Comparison of ENCODE assay signal across 15 cellular contexts in genomic region chr20:62755817-62756724, GRCh38. TPM values are rescaled to one million over a fixed set of nuclear protein-coding genes. Genes with fewer than 3 reads are reported as not detected.
DNase-seq lines count a peak whose midpoint lies in the region; ATAC-seq, FAIRE-seq and TF ChIP-seq lines count a peak whose summit lies in the region.
"Had no signal": no experiment of that assay in that cellular context is flagged by ENCODE, and none has a peak within 500 bp of the region (broad histone marks: within the 10 kb centered on the region; RNA-seq: fewer than 3 reads in every experiment).

No MANE protein-coding gene starts in this region.

- no peak for TF ChIP-seq POLR2A in K562 (conservative IDR thresholded peaks at IDR 0.05)

- H3K4me3 ChIP-seq in Karpas-422 (ENCODE audit: low read length) = no peak overlapping the region
- no peak overlapping the region for H3K4me3 ChIP-seq in K562
- H3K4me3 ChIP-seq: cardiac muscle cell had no signal

- CTCF ChIA-PET in K562 (lab: Yijun Ruan, JAX; ENCODE audit: low intra/inter-chr PET ratio) = no interaction called here

- H3K79me2 ChIP-seq in Karpas-422 (ENCODE audit: low read length) (no peaks in the 10 kb centered on the region), K562 (ENCODE audit: control insufficient read depth, insufficient read depth, low read length) (no peaks in the 10 kb centered on the region)

- no peak for FAIRE-seq in K562 (lab: Jason Lieb, UNC)

- H3K9me3 ChIP-seq in Karpas-422 (ENCODE audit: low read length) (no peaks in the 10 kb centered on the region), K562 (replicated peaks; ENCODE audit: control insufficient read depth, insufficient read depth, low read depth, low read length) (no peaks in the 10 kb centered on the region)

- no TSS peak for BruUV-seq in K562 (replicated peaks; lab: Mats Ljungman, UMichigan)

- no peak for TF ChIP-seq EP300 in K562 (IDR thresholded peaks at IDR 0.05; ENCODE audit: low read length)

- ATAC-seq in K562 (no peak), left colon (peak; percentile 48), HG02981 (IDR thresholded peaks at IDR 0.05; ENCODE audit: unreplicated experiment) (no peak), GM19023 (IDR thresholded peaks at IDR 0.05; ENCODE audit: unreplicated experiment) (no peak), GM21619 (IDR thresholded peaks at IDR 0.05; ENCODE audit: unreplicated experiment) (no peak)

- TF ChIP-seq RAD21 in K562 (CRISPR knock-in tag; conservative IDR thresholded peaks at IDR 0.05 in 1 of 2, IDR thresholded peaks at IDR 0.05 in 1 of 2) = no peak

- in situ Hi-C loops in K562 (cut with MboI) = no loop called here

- no peaks in the 10 kb centered on the region for H3K27me3 ChIP-seq in Karpas-422 (ENCODE audit: low read length)
- H3K27me3 ChIP-seq in K562 (ENCODE audit: control insufficient read depth in 2 of 2, insufficient read depth in 2 of 2, low read length in 2 of 2) = peaks cover 4 to 17% of the 10 kb centered on the region in 2 experiments; a peak in 4 of 5 replicates
- H3K27me3 ChIP-seq: cardiac muscle cell had no signal

- TF ChIP-seq CTCF in K562 (IDR thresholded peaks at IDR 0.05 in 2 of 3, conservative IDR thresholded peaks at IDR 0.05 in 1 of 3; ENCODE audit: insufficient read depth in 2 of 3, low read depth in 1 of 3, low read length in 3 of 3) = no peak

- no peak overlapping the region for H2AFZ ChIP-seq in Karpas-422 (ENCODE audit: low read length)
- no peak overlapping the region for H2AFZ ChIP-seq in K562 (ENCODE audit: low read depth, low read length)

- H3K27ac ChIP-seq in Karpas-422 (ENCODE audit: low read length) (no peak overlapping the region), K562 (ENCODE audit: extremely low read depth, low read depth, low read length) (no peak overlapping the region)
- H3K27ac ChIP-seq: cardiac muscle cell had no signal

- POLR2A ChIA-PET in K562 (lab: Yijun Ruan, JAX) = no interaction called here

- no peaks in the 10 kb centered on the region for H4K20me1 ChIP-seq in Karpas-422 (ENCODE audit: insufficient read depth, low read depth, low read length)
- peaks cover 10% of the 10 kb centered on the region for H4K20me1 ChIP-seq in K562 (replicated peaks; ENCODE audit: control insufficient read depth, insufficient read depth, low read length)

- peaks cover 8% of the 10 kb centered on the region for H3K4me1 ChIP-seq in Karpas-422 (ENCODE audit: low read length)
- H3K4me1 ChIP-seq in K562 (replicated peaks in 1 of 2; ENCODE audit: control insufficient read depth in 2 of 2, insufficient read depth in 2 of 2, low read length in 2 of 2) = peaks cover 6 to 49% of the 10 kb centered on the region in 2 experiments

- intact Hi-C loops in K562 (cut with micrococcal nuclease) = no loop called here
- intact Hi-C loops in left colon (cut with DNase I, micrococcal nuclease) = no loop called here

- H3K36me3 ChIP-seq in Karpas-422 (ENCODE audit: insufficient read depth, low read length) (no peaks in the 10 kb centered on the region), K562 (ENCODE audit: control insufficient read depth, insufficient read depth, low read length) (no peaks in the 10 kb centered on the region)
- H3K36me3 ChIP-seq: cardiac muscle cell had no signal

- H3K4me2 ChIP-seq in Karpas-422 (ENCODE audit: low read depth, low read length, poor library complexity, severe bottlenecking) = no peak overlapping the region
- no peak overlapping the region for H3K4me2 ChIP-seq in K562 (ENCODE audit: insufficient read depth, low read length)

- peak; percentile 45 for DNase-seq in AG20443 (ENCODE audit: low spot score)
- DNase-seq in Karpas-422 = peak; percentile 49
- no peak for DNase-seq in K562 (ENCODE audit: extremely low read depth in 1 of 4, low spot score in 3 of 4)
- no peak for DNase-seq in left colon
- no peak for DNase-seq in NCI-H1105 treated with DMSO at 0.1 percent for 48 hours (lab: John Stamatoyannopoulos, UW)
- DNase-seq: effector CD8-positive, alpha-beta T cell; hippocampal formation; NCI-H1048; SIG-M5; stimulated activated CD4-positive, alpha-beta T cell treated with anti-CD3 and anti-CD28 coated beads, Interleukin-4, amount 100 ng/mL, for 1 hour had no signal

- WGBS in K562 (ENCODE audit: insufficient coverage, low coverage, missing lambda C conversion rate) = 2% methylated on average over 10 of the region's 10 CpGs

- no peaks in the 10 kb centered on the region for H3K9me2 ChIP-seq in Karpas-422 (replicated peaks; ENCODE audit: insufficient read depth, low read length)

- H3K9ac ChIP-seq in Karpas-422 (ENCODE audit: low read length) (no peak overlapping the region), K562 (ENCODE audit: insufficient read depth in 1 of 2, low read depth in 2 of 2, low read length in 2 of 2) (no peak overlapping the region)

- peaks cover 3% of the 10 kb centered on the region for H3K9me1 ChIP-seq in K562 (ENCODE audit: control insufficient read depth, insufficient read depth, low read length)

TF ChIP-seq in K562, 482 proteins besides CTCF, POLR2A, EP300 and RAD21 (continues in another document):
- TF ChIP-seq NFIC (IDR thresholded peaks at IDR 0.05) (peak; percentile 59), BHLHE40 (IDR thresholded peaks at IDR 0.05; ENCODE audit: low read length) (0 out of 2 replicates have a peak, but pooled peaks have one; percentile 31), NR1H2 (CRISPR knock-in tag; IDR thresholded peaks at IDR 0.05) (no peak), ZNF561 (CRISPR knock-in tag; conservative IDR thresholded peaks at IDR 0.05) (no peak)

RNA-seq across cellular contexts. Expression of gene MRGBP, which starts 40.2 kb away (rescaled TPM):
- total RNA-seq in Karpas-422 (2014; rRNA removed; shearing (Covaris generic); ENCODE audit: low replicate concordance) = 17.9 and 31.9 TPM in 2 replicates
- 11.0 and 21.6 TPM in 2 replicates for total RNA-seq in K562 (2011; cell fraction: chromatin; rRNA removed; ENCODE audit: low replicate concordance)
- total RNA-seq in K562 (2011; cell fraction: nucleolus; rRNA removed) = 16.4 and 17.2 TPM in 2 replicates
- total RNA-seq in K562 (2011; cell fraction: nucleoplasm; rRNA removed) = 12.8 and 15.0 TPM in 2 replicates
- total RNA-seq in K562 (2014; rRNA removed) (31.3 and 37.0 TPM in 2 replicates), K562 (2014; rRNA removed; fragmentation: Illumina TruSeq; extraction: Trizol) (18.1 TPM in 2 replicates), K562 (2015; rRNA removed; fragmentation: Illumina TruSeq; extraction: Trizol) (25.2 and 25.7 TPM in 2 replicates), K562 (2021) (25.1 and 26.1 TPM in 2 replicates), left colon (10 to 100 TPM in 1 of 2 donors, 1 to 10 TPM in 1; 8.1 to 10.6 TPM)
- polyA plus RNA-seq in K562 (2011; rRNA removed) (18.7 and 20.7 TPM in 2 replicates), K562 (2014; fragmentation: Illumina TruSeq; extraction: Trizol) (18.4 and 21.0 TPM in 2 replicates), K562 (2014; fragmentation: Nextera tagmentation; extraction: Ambion mirVana) (1 to 10 TPM; 1.9 to 2.8 TPM), K562 (2014; rRNA removed) (26.3 and 26.7 TPM in 2 replicates)
- 20.8 and 28.5 TPM in 2 replicates for polyA plus RNA-seq in K562 (2011; cell fraction: cytosol; rRNA removed)
- 27.0 and 39.1 TPM in 2 replicates for polyA plus RNA-seq in K562 (2011; cell fraction: nucleus; rRNA removed)
- 14.8 and 21.7 TPM in 2 replicates for polyA plus RNA-seq in K562 (2012)
- 12.7 and 15.7 TPM in 2 replicates for polyA minus RNA-seq in K562 (2011; rRNA and poly(A)+ RNA removed)
- 9.6 and 11.5 TPM in 2 replicates for polyA minus RNA-seq in K562 (2011; cell fraction: cytosol; rRNA and poly(A)+ RNA removed)
- 9.4 and 12.2 TPM in 2 replicates for polyA minus RNA-seq in K562 (2011; cell fraction: nucleus; rRNA and poly(A)+ RNA removed)

RNA-seq across cellular contexts. Expression of gene NTSR1, which starts 47.4 kb away (rescaled TPM):
- not detected in 2 replicates for total RNA-seq in Karpas-422 (2014; rRNA removed; shearing (Covaris generic); ENCODE audit: low replicate concordance)
- total RNA-seq in K562 (2011; cell fraction: chromatin; rRNA removed; ENCODE audit: low replicate concordance) = 0.25 TPM in 1 of 2 replicates, not detected in the other
- total RNA-seq in K562 (2011; cell fraction: nucleolus; rRNA removed) = 0.17 TPM in 1 of 2 replicates, not detected in the other
- total RNA-seq in K562 (2011; cell fraction: nucleoplasm; rRNA removed) = 0.15 TPM in 2 replicates
- total RNA-seq in K562 (2014; rRNA removed) (0.41 TPM in 1 of 2 replicates, not detected in the other), K562 (2014; rRNA removed; fragmentation: Illumina TruSeq; extraction: Trizol) (0.04 TPM in 1 of 2 replicates, not detected in the other), K562 (2015; rRNA removed; fragmentation: Illumina TruSeq; extraction: Trizol) (0.14 and 0.15 TPM in 2 replicates), K562 (2021) (0.38 and 0.40 TPM in 2 replicates), left colon (1 to 10 TPM in 1 of 2 donors, not detected in 1; 2.3 TPM)
- polyA plus RNA-seq in K562 (2011; rRNA removed) (0.07 and 0.12 TPM in 2 replicates), K562 (2014; fragmentation: Illumina TruSeq; extraction: Trizol) (0.22 and 0.25 TPM in 2 replicates), K562 (2014; fragmentation: Nextera tagmentation; extraction: Ambion mirVana) (not detected), K562 (2014; rRNA removed) (0.04 and 0.12 TPM in 2 replicates)
- polyA plus RNA-seq in K562 (2011; cell fraction: cytosol; rRNA removed) = 0.10 and 0.31 TPM in 2 replicates
- polyA plus RNA-seq in K562 (2011; cell fraction: nucleus; rRNA removed) = 0.13 and 0.24 TPM in 2 replicates
- polyA plus RNA-seq in K562 (2012) = 0.51 and 0.61 TPM in 2 replicates
- polyA minus RNA-seq in K562 (2011; rRNA and poly(A)+ RNA removed) = 0.06 and 0.07 TPM in 2 replicates
- polyA minus RNA-seq in K562 (2011; cell fraction: cytosol; rRNA and poly(A)+ RNA removed) = not detected in 2 replicates
- polyA minus RNA-seq in K562 (2011; cell fraction: nucleus; rRNA and poly(A)+ RNA removed) = 0.13 TPM in 1 of 2 replicates, not detected in the other
- total RNA-seq: activated CD8-positive, alpha-beta memory T cell treated with anti-CD3 and anti-CD28 coated beads for 36 hours had no signal
- polyA plus RNA-seq: cardiac muscle cell had no signal

RNA-seq across cellular contexts. Expression of gene OGFR, which starts 48.6 kb away (rescaled TPM):
- 23.8 and 99.0 TPM in 2 replicates for total RNA-seq in Karpas-422 (2014; rRNA removed; shearing (Covaris generic); ENCODE audit: low replicate concordance)
- 16.5 and 43.5 TPM in 2 replicates for total RNA-seq in K562 (2011; cell fraction: chromatin; rRNA removed; ENCODE audit: low replicate concordance)
- 33.8 and 38.4 TPM in 2 replicates for total RNA-seq in K562 (2011; cell fraction: nucleolus; rRNA removed)
- total RNA-seq in K562 (2011; cell fraction: nucleoplasm; rRNA removed) = 22.4 and 24.6 TPM in 2 replicates
- 56.3 and 56.5 TPM in 2 replicates for total RNA-seq in K562 (2014; rRNA removed)
- total RNA-seq in K562 (2014; rRNA removed; fragmentation: Illumina TruSeq; extraction: Trizol) = 8.9 and 10.3 TPM in 2 replicates
- total RNA-seq in K562 (2015; rRNA removed; fragmentation: Illumina TruSeq; extraction: Trizol) = 17.5 and 18.7 TPM in 2 replicates
- total RNA-seq in K562 (2021) = 33.1 and 36.5 TPM in 2 replicates
- polyA plus RNA-seq in K562 (2011; rRNA removed) = 23.3 and 25.4 TPM in 2 replicates
- polyA plus RNA-seq in K562 (2011; cell fraction: cytosol; rRNA removed) = 15.8 and 36.7 TPM in 2 replicates
- 32.3 and 48.8 TPM in 2 replicates for polyA plus RNA-seq in K562 (2011; cell fraction: nucleus; rRNA removed)
- polyA plus RNA-seq in K562 (2012) = 21.1 and 26.0 TPM in 2 replicates
- polyA plus RNA-seq in K562 (2014; fragmentation: Illumina TruSeq; extraction: Trizol) = 16.6 and 22.0 TPM in 2 replicates
- polyA plus RNA-seq in K562 (2014; fragmentation: Nextera tagmentation; extraction: Ambion mirVana) = under 1 TPM; 0.39 TPM
- polyA plus RNA-seq in K562 (2014; rRNA removed) = 34.2 and 36.7 TPM in 2 replicates
- polyA minus RNA-seq in K562 (2011; rRNA and poly(A)+ RNA removed) = 17.7 and 23.1 TPM in 2 replicates
- 19.9 and 22.3 TPM in 2 replicates for polyA minus RNA-seq in K562 (2011; cell fraction: cytosol; rRNA and poly(A)+ RNA removed)
- 8.8 and 9.7 TPM in 2 replicates for polyA minus RNA-seq in K562 (2011; cell fraction: nucleus; rRNA and poly(A)+ RNA removed)
- 10 to 100 TPM; 39.5 to 41.0 TPM for total RNA-seq in left colon

Comparison
In these comparisons a context has a peak if more than half of its experiments do, and no peak if none do; other contexts are left out.
1. DNase-seq: peak in AG20443 (single experiment) and Karpas-422 (single experiment); none in K562 (0 of 4), left colon (0 of 2) and NCI-H1105 treated with DMSO at 0.1 percent for 48 hours (single experiment).